ENCODE assay signal across 24 cellular contexts in the genomic region with DNA sequence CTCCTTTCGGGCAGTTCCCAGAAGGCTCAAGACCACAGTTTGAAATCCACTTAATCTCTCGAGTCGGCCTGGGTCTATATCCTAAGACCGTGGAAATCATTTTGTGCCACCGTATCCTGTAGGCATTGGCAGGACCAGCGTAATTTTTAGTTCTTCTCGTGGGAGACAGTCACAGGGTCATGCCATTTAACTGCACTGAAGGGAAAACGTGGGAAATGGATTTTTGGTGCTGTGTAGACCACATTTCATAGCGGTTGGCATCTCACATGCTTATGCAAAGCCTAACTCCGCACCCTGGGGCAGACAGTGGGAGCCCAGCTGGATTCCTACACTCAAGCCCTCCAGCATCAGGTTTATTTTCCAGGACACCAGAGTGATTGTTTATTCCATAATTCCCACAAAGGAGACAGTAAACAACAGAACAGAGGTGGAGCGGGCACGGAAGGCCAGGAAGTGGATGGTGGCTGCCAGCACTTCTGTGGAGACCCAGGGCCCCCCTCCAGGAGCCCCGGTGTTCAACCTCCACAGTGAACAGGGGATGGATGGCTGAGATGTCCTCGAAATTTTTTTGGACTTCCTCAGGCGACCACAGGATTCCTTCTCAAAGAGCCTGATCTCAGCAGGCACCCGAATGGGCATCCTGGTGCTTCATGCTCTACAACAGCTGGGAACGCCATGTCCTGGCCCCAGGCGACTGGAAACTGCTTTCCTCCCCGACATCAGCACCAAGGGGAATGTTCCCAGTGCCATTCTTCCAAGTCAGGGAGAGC. TPM values are rescaled to one million over a fixed set of nuclear protein-coding genes. Genes with fewer than 3 reads are reported as not detected.
DNase-seq lines count a peak whose midpoint lies in the region; ATAC-seq, FAIRE-seq and TF ChIP-seq lines count a peak whose summit lies in the region.
"Had no signal": no experiment of that assay in that cellular context is flagged by ENCODE, and none has a peak within 500 bp of the region (broad histone marks: within the 10 kb centered on the region; RNA-seq: fewer than 3 reads in every experiment).

No MANE protein-coding gene starts in this region.

- peaks cover 16% of the 10 kb centered on the region for H3K79me2 ChIP-seq in astrocyte (ENCODE audit: insufficient read depth, low read length)

- H3K27ac ChIP-seq in astrocyte (ENCODE audit: low read depth, low read length) (no peak overlapping the region), aorta (ENCODE audit: low read depth in 1 of 2, low read length in 2 of 2) (no peak overlapping the region)
- H3K27ac ChIP-seq: BLaER1 had no signal

- H3K27me3 ChIP-seq in astrocyte (ENCODE audit: insufficient read depth, low read length), result no peaks in the 10 kb centered on the region
- H3K27me3 ChIP-seq in aorta (ENCODE audit: control insufficient read depth in 1 of 2, insufficient read depth in 2 of 2, low read length in 1 of 2), result no peaks in the 10 kb centered on the region

- H3K9me3 Mint-ChIP-seq in natural killer cell (no peaks in the 10 kb centered on the region), astrocyte (ENCODE audit: unreplicated experiment) (no peaks in the 10 kb centered on the region), progenitor cell of endocrine pancreas (ENCODE audit: low read depth) (no peaks in the 10 kb centered on the region)
- H3K9me3 Mint-ChIP-seq in natural killer cell treated with Interleukin-12 subunit alpha and Interleukin-12 subunit beta and Interleukin-15 and Interleukin-18, amount 100 ng/mL, for 72 hours, result no peaks in the 10 kb centered on the region
- H3K9me3 Mint-ChIP-seq: activated naive CD8-positive, alpha-beta T cell treated with anti-CD3 and anti-CD28 coated beads for 36 hours; IgD-negative memory B cell; stimulated activated naive CD8-positive, alpha-beta T cell treated with anti-CD3 and anti-CD28 coated beads, Interleukin-15, Interleukin-2, amounts not matched to agents 100 ng/mL and 50 ng/mL, for 24 hours had no signal

- H3K4me1 ChIP-seq in astrocyte (ENCODE audit: insufficient read depth, low read length) (peaks cover 2% of the 10 kb centered on the region), aorta (ENCODE audit: control insufficient read depth in 1 of 2, insufficient read depth in 2 of 2, low read length in 2 of 2) (no peaks in the 10 kb centered on the region)

- H3K36me3 ChIP-seq in astrocyte (ENCODE audit: insufficient read depth, low read length), result no peaks in the 10 kb centered on the region
- no peaks in the 10 kb centered on the region for H3K36me3 ChIP-seq in aorta (ENCODE audit: control insufficient read depth in 1 of 2, insufficient read depth in 2 of 2, low read length in 1 of 2)
- H3K36me3 ChIP-seq: BLaER1 had no signal

- peak overlapping the region; percentile 59 for H3K4me3 Mint-ChIP-seq in natural killer cell
- no peak overlapping the region for H3K4me3 Mint-ChIP-seq in natural killer cell treated with Interleukin-12 subunit alpha and Interleukin-12 subunit beta and Interleukin-15 and Interleukin-18, amount 100 ng/mL, for 72 hours
- no peak overlapping the region for H3K4me3 Mint-ChIP-seq in astrocyte (ENCODE audit: unreplicated experiment)
- peak overlapping the region; percentile 16 for H3K4me3 Mint-ChIP-seq in progenitor cell of endocrine pancreas (ENCODE audit: low read depth)
- H3K4me3 Mint-ChIP-seq: activated naive CD8-positive, alpha-beta T cell treated with anti-CD3 and anti-CD28 coated beads for 36 hours; stimulated activated naive CD8-positive, alpha-beta T cell treated with anti-CD3 and anti-CD28 coated beads, Interleukin-15, Interleukin-2, amounts not matched to agents 100 ng/mL and 50 ng/mL, for 24 hours had no signal

- ATAC-seq in natural killer cell (no peak), aorta (ENCODE audit: low FRiP score) (no peak), GM19035 (IDR thresholded peaks at IDR 0.05; ENCODE audit: unreplicated experiment) (no peak), GM18870 (IDR thresholded peaks at IDR 0.05; ENCODE audit: unreplicated experiment) (no peak)
- no peak for ATAC-seq in natural killer cell treated with Interleukin-12 subunit alpha and Interleukin-12 subunit beta and Interleukin-15 and Interleukin-18, amount 100 ng/mL, for 72 hours
- ATAC-seq: SK-N-SH treated with all-trans-retinoic acid at 6 μM for 48 hours had no signal

- H3K9me3 ChIP-seq in astrocyte (ENCODE audit: insufficient read depth, low read depth, low read length) (no peaks in the 10 kb centered on the region), aorta (ENCODE audit: control insufficient read depth, low read length) (no peaks in the 10 kb centered on the region)
- H3K9me3 ChIP-seq: BLaER1 had no signal

- H3K9ac ChIP-seq in astrocyte (ENCODE audit: low read length), result no peak overlapping the region
- H3K9ac ChIP-seq: BLaER1 had no signal

- peaks cover 18 to 28% of the 10 kb centered on the region in 2 donors for H3K4me1 Mint-ChIP-seq in natural killer cell
- peaks cover 12 to 15% of the 10 kb centered on the region in 2 donors for H3K4me1 Mint-ChIP-seq in natural killer cell treated with Interleukin-12 subunit alpha and Interleukin-12 subunit beta and Interleukin-15 and Interleukin-18, amount 100 ng/mL, for 72 hours (ENCODE audit: low read depth in 2 of 2)
- peaks cover 13% of the 10 kb centered on the region for H3K4me1 Mint-ChIP-seq in astrocyte (ENCODE audit: low read depth, unreplicated experiment)
- peaks cover 13% of the 10 kb centered on the region for H3K4me1 Mint-ChIP-seq in progenitor cell of endocrine pancreas (ENCODE audit: low read depth)

- DNase-seq in natural killer cell (no peak), astrocyte (ENCODE audit: low read depth) (no peak), progenitor cell of endocrine pancreas (ENCODE audit: low spot score, unreplicated experiment) (no peak), aorta (peak; percentile 25 to 56), cerebellar nuclear complex (lab: John Stamatoyannopoulos, UW) (no peak)
- no peak for DNase-seq in natural killer cell treated with Interleukin-12 subunit alpha and Interleukin-12 subunit beta and Interleukin-15 and Interleukin-18, amount 100 ng/mL, for 72 hours (ENCODE audit: low spot score)
- DNase-seq: ACHN; activated CD4-positive, CD25-positive, alpha-beta regulatory T cell treated with anti-CD3 and anti-CD28 coated beads, Interleukin-2, amount 50 U/mL, for 72 hours; activated naive CD8-positive, alpha-beta T cell treated with anti-CD3 and anti-CD28 coated beads for 36 hours; activated T-cell treated with anti-CD3 and anti-CD28 coated beads, Interleukin-2, amount 50 U/mL, for 48 hours; Calu3; effector CD4-positive, alpha-beta T cell; NCI-H2029 treated with DMSO at 0.1 percent for 48 hours; NCI-H2227 treated with DMSO at 0.1 percent for 48 hours; NCI-H748 treated with DMSO at 0.1 percent for 48 hours; stimulated activated CD4-positive, alpha-beta T cell treated with anti-CD3 and anti-CD28 coated beads, Interleukin-4, amount 100 ng/mL, for 1 hour; T-helper 9 cell had no signal

- no peak overlapping the region for H2AFZ ChIP-seq in astrocyte (ENCODE audit: low read depth, low read length)

- H3K4me3 ChIP-seq in astrocyte (ENCODE audit: insufficient read depth, low read depth, low read length) (no peak overlapping the region), aorta (ENCODE audit: low read length in 2 of 2) (no peak overlapping the region)
- H3K4me3 ChIP-seq: BLaER1 had no signal

- TF ChIP-seq CTCF in natural killer cell (IDR thresholded peaks at IDR 0.05) (no peak), astrocyte (IDR thresholded peaks at IDR 0.05; ENCODE audit: insufficient read depth, low read depth, low read length) (no peak), progenitor cell of endocrine pancreas (IDR thresholded peaks at IDR 0.05; ENCODE audit: unreplicated experiment) (no peak)

- H3K27ac Mint-ChIP-seq in natural killer cell (no peak overlapping the region), astrocyte (ENCODE audit: unreplicated experiment) (peak overlapping the region; percentile 58), progenitor cell of endocrine pancreas (no peak overlapping the region)
- no peak overlapping the region for H3K27ac Mint-ChIP-seq in natural killer cell treated with Interleukin-12 subunit alpha and Interleukin-12 subunit beta and Interleukin-15 and Interleukin-18, amount 100 ng/mL, for 72 hours
- H3K27ac Mint-ChIP-seq: activated naive CD8-positive, alpha-beta T cell treated with anti-CD3 and anti-CD28 coated beads for 36 hours; stimulated activated naive CD8-positive, alpha-beta T cell treated with anti-CD3 and anti-CD28 coated beads, Interleukin-15, Interleukin-2, amounts not matched to agents 100 ng/mL and 50 ng/mL, for 24 hours had no signal

- no peak overlapping the region for H3K4me2 ChIP-seq in astrocyte (ENCODE audit: low read length)

- intact Hi-C loops in natural killer cell (cut with micrococcal nuclease) (no loop called here), aorta (cut with DNase I) (loop anchor here in 1 of 2 donors (5.0 kb wide), 1 partner anchor 56 kb away; no protein-coding TSS in a partner anchor)

- FAIRE-seq in astrocyte (lab: Jason Lieb, UNC), result no peak
- FAIRE-seq: GM12891 had no signal

- H3K27me3 Mint-ChIP-seq in natural killer cell (ENCODE audit: low read depth in 2 of 2) (peaks cover 6 to 8% of the 10 kb centered on the region in 2 donors), astrocyte (ENCODE audit: low read depth, unreplicated experiment) (peaks cover 3% of the 10 kb centered on the region), progenitor cell of endocrine pancreas (peaks cover 15% of the 10 kb centered on the region)
- H3K27me3 Mint-ChIP-seq in natural killer cell treated with Interleukin-12 subunit alpha and Interleukin-12 subunit beta and Interleukin-15 and Interleukin-18, amount 100 ng/mL, for 72 hours, result peaks cover 3 to 9% of the 10 kb centered on the region in 2 donors
- H3K27me3 Mint-ChIP-seq: activated naive CD8-positive, alpha-beta T cell treated with anti-CD3 and anti-CD28 coated beads for 36 hours; stimulated activated naive CD8-positive, alpha-beta T cell treated with anti-CD3 and anti-CD28 coated beads, Interleukin-15, Interleukin-2, amounts not matched to agents 100 ng/mL and 50 ng/mL, for 24 hours had no signal

- WGBS in aorta, 2 donors, result 89 to 92% methylated on average over 19 of the region's 19 CpGs

- peaks cover 12% of the 10 kb centered on the region for H4K20me1 ChIP-seq in astrocyte (ENCODE audit: insufficient read depth, low read length)

- H3K36me3 Mint-ChIP-seq in natural killer cell, result no peaks in the 10 kb centered on the region
- no peaks in the 10 kb centered on the region for H3K36me3 Mint-ChIP-seq in natural killer cell treated with Interleukin-12 subunit alpha and Interleukin-12 subunit beta and Interleukin-15 and Interleukin-18, amount 100 ng/mL, for 72 hours
- peaks cover 2% of the 10 kb centered on the region for H3K36me3 Mint-ChIP-seq in astrocyte (ENCODE audit: low read depth, unreplicated experiment)
- no peaks in the 10 kb centered on the region for H3K36me3 Mint-ChIP-seq in progenitor cell of endocrine pancreas (ENCODE audit: insufficient read depth)
- H3K36me3 Mint-ChIP-seq: activated naive CD8-positive, alpha-beta T cell treated with anti-CD3 and anti-CD28 coated beads for 36 hours had no signal

RNA-seq across cellular contexts. Expression of a gene that starts 2.8 kb away (rescaled TPM):
- total RNA-seq in natural killer cell, result 10 to 100 TPM; 20.7 to 28.0 (median 26.6) TPM
- total RNA-seq in natural killer cell treated with Interleukin-12 subunit alpha and Interleukin-12 subunit beta and Interleukin-15 and Interleukin-18, amount 100 ng/mL, for 72 hours, result 10 to 100 TPM; 28.7 to 38.5 TPM
- total RNA-seq in astrocyte, result 18.4 and 25.8 TPM in 2 replicates
- total RNA-seq in progenitor cell of endocrine pancreas, result 17.0 and 19.1 TPM in 2 replicates
- total RNA-seq in aorta, result 100 to 1,000 TPM in 1 of 2 donors, 10 to 100 TPM in 1; 87.9 to 224 TPM
- 10 to 100 TPM; 54.7 to 93.3 TPM for polyA plus RNA-seq in aorta

Comparison
In these comparisons a context has a peak if more than half of its experiments do, and no peak if none do; other contexts are left out.
1. H3K4me3 Mint-ChIP-seq: peak in natural killer cell (single experiment) and progenitor cell of endocrine pancreas (single experiment); none in natural killer cell treated with Interleukin-12 subunit alpha and Interleukin-12 subunit beta and Interleukin-15 and Interleukin-18, amount 100 ng/mL, for 72 hours (single experiment) and astrocyte (single experiment).
2. DNase-seq: peak in aorta (2 of 2); none in natural killer cell (single experiment), natural killer cell treated with Interleukin-12 subunit alpha and Interleukin-12 subunit beta and Interleukin-15 and Interleukin-18, amount 100 ng/mL, for 72 hours (single experiment), astrocyte (single experiment), progenitor cell of endocrine pancreas (single experiment) and cerebellar nuclear complex (0 of 2).